In the genomic region with DNA sequence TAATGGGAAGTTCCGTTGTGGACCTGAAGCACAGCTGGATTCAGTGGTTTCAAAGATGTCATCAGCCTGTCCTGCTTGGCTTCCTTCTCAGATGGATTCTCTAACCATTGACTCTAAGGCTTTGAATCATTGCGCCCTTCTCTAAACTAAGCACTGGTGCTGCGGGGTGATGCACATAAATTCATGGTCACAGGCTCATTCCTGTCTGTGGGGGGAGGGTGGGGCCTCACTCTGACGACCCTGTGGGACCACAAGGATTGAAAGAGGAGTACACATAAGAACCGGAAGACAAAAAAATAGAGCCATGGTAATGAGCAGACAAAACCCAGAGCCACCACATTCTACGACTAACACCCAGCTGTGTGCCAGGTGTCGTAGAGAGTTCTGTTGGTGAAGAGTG, we compare ENCODE assay signal across 29 cellular contexts.
"Had no signal": no experiment of that assay in that cellular context is flagged by ENCODE, and none has a peak within 500 bp of the region (broad histone marks: within the 10 kb centered on the region; RNA-seq: fewer than 3 reads in every experiment).

No MANE protein-coding gene starts in this region.

- H3K79me2 ChIP-seq: hepatocyte had no signal

- H3K27me3 ChIP-seq: hepatocyte, neural progenitor cell, ovary, sigmoid colon, suprapubic skin, tibial artery had no signal

- H3K4me3 Mint-ChIP-seq: mesothelial cell of epicardium; naive B cell; natural killer cell; nephron progenitor cell; neural progenitor cell; stimulated activated effector memory CD8-positive, alpha-beta T cell treated with anti-CD3 and anti-CD28 coated beads, Interleukin-12 subunit alpha, Interleukin-12 subunit beta, amount 100 ng/mL, for 72 hours; stimulated activated naive CD8-positive, alpha-beta T cell treated with anti-CD3 and anti-CD28 coated beads, Interleukin-15, Interleukin-2, amounts not matched to agents 100 ng/mL and 50 ng/mL, for 24 hours had no signal

- H3K9me3 ChIP-seq: lower lobe of right lung, ovary, prostate gland, sigmoid colon, spleen, suprapubic skin, thoracic aorta, tibial artery, upper lobe of right lung had no signal

- H3K27ac Mint-ChIP-seq: mesothelial cell of epicardium; naive B cell; natural killer cell; nephron progenitor cell; neural progenitor cell; stimulated activated effector memory CD8-positive, alpha-beta T cell treated with anti-CD3 and anti-CD28 coated beads, Interleukin-12 subunit alpha, Interleukin-12 subunit beta, amount 100 ng/mL, for 72 hours; stimulated activated naive CD8-positive, alpha-beta T cell treated with anti-CD3 and anti-CD28 coated beads, Interleukin-15, Interleukin-2, amounts not matched to agents 100 ng/mL and 50 ng/mL, for 24 hours had no signal

- H2AFZ ChIP-seq: hepatocyte, neural progenitor cell had no signal

- H3K9ac ChIP-seq: neural progenitor cell had no signal

- H3K9me3 Mint-ChIP-seq: mesothelial cell of epicardium; naive B cell; natural killer cell; nephron progenitor cell; neural progenitor cell; stimulated activated effector memory CD8-positive, alpha-beta T cell treated with anti-CD3 and anti-CD28 coated beads, Interleukin-12 subunit alpha, Interleukin-12 subunit beta, amount 100 ng/mL, for 72 hours; stimulated activated naive CD8-positive, alpha-beta T cell treated with anti-CD3 and anti-CD28 coated beads, Interleukin-15, Interleukin-2, amounts not matched to agents 100 ng/mL and 50 ng/mL, for 24 hours had no signal

- H3K4me2 ChIP-seq: hepatocyte, neural progenitor cell had no signal

- H3K4me3 ChIP-seq: hepatocyte, lower lobe of right lung, neural progenitor cell, ovary, prostate gland, sigmoid colon, spleen, suprapubic skin, thoracic aorta, tibial artery, upper lobe of right lung had no signal

- H3K4me1 ChIP-seq: lower lobe of right lung, neural progenitor cell, prostate gland, sigmoid colon, suprapubic skin, upper lobe of right lung had no signal

- H3K36me3 Mint-ChIP-seq: mesothelial cell of epicardium; naive B cell; natural killer cell; neural progenitor cell; stimulated activated effector memory CD8-positive, alpha-beta T cell treated with anti-CD3 and anti-CD28 coated beads, Interleukin-12 subunit alpha, Interleukin-12 subunit beta, amount 100 ng/mL, for 72 hours had no signal

- H3K27ac ChIP-seq: hepatocyte, lower lobe of right lung, neural progenitor cell, ovary, prostate gland, sigmoid colon, spleen, suprapubic skin, thoracic aorta, tibial artery, upper lobe of right lung had no signal

- ATAC-seq: left lobe of liver; left ventricle myocardium superior; lower lobe of right lung; natural killer cell; right cardiac atrium; stimulated activated effector memory CD8-positive, alpha-beta T cell treated with anti-CD3 and anti-CD28 coated beads, Interleukin-12 subunit alpha, Interleukin-12 subunit beta, amount 100 ng/mL, for 72 hours; upper lobe of right lung had no signal

- DNase-seq: islet precursor cell; left ventricle myocardium superior; lower lobe of right lung; mammary epithelial cell; mesenchymal stem cell; naive B cell; natural killer cell; nephron progenitor cell; ovary; posterior cingulate gyrus; retina; right cardiac atrium; sigmoid colon; small intestine; spleen; stimulated activated CD4-positive, alpha-beta T cell treated with anti-CD3 and anti-CD28 coated beads, Interleukin-4, amount 100 ng/mL, for 24 hours; stimulated activated naive CD4-positive, alpha-beta T cell; tibial artery; trophoblast cell; upper lobe of right lung had no signal

- H3K36me3 ChIP-seq: lower lobe of right lung, neural progenitor cell, ovary, prostate gland, sigmoid colon, spleen, suprapubic skin, thoracic aorta, tibial artery, upper lobe of right lung had no signal
